Comparison of ENCODE assay signal across 1 cellular context in the genomic region with DNA sequence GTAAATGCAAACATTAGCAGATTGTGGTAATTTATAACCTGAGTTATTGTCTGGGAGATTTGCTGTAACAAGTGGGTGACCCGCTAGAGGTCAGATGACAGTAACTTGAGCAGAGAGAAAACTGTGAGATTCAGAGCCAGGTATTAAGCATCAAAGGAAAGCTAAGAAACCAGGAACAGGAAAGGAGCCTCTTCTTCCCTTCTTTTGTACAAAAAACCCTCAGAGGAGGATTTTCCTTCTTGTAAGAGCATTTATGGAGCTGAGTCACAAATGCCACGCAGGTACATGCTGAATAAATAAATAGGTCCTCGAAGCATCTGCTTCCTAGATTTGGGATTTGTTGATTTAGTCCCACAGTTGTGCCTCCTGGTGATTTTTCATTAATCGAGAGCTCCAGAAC.
TF ChIP-seq lines count a peak whose summit lies in the region.

No MANE protein-coding gene starts in this region.

TF ChIP-seq in GM23338, 12 proteins besides CTCF, POLR2A, EP300 and RAD21 (continued from another document):
- TF ChIP-seq, protein P1, sequence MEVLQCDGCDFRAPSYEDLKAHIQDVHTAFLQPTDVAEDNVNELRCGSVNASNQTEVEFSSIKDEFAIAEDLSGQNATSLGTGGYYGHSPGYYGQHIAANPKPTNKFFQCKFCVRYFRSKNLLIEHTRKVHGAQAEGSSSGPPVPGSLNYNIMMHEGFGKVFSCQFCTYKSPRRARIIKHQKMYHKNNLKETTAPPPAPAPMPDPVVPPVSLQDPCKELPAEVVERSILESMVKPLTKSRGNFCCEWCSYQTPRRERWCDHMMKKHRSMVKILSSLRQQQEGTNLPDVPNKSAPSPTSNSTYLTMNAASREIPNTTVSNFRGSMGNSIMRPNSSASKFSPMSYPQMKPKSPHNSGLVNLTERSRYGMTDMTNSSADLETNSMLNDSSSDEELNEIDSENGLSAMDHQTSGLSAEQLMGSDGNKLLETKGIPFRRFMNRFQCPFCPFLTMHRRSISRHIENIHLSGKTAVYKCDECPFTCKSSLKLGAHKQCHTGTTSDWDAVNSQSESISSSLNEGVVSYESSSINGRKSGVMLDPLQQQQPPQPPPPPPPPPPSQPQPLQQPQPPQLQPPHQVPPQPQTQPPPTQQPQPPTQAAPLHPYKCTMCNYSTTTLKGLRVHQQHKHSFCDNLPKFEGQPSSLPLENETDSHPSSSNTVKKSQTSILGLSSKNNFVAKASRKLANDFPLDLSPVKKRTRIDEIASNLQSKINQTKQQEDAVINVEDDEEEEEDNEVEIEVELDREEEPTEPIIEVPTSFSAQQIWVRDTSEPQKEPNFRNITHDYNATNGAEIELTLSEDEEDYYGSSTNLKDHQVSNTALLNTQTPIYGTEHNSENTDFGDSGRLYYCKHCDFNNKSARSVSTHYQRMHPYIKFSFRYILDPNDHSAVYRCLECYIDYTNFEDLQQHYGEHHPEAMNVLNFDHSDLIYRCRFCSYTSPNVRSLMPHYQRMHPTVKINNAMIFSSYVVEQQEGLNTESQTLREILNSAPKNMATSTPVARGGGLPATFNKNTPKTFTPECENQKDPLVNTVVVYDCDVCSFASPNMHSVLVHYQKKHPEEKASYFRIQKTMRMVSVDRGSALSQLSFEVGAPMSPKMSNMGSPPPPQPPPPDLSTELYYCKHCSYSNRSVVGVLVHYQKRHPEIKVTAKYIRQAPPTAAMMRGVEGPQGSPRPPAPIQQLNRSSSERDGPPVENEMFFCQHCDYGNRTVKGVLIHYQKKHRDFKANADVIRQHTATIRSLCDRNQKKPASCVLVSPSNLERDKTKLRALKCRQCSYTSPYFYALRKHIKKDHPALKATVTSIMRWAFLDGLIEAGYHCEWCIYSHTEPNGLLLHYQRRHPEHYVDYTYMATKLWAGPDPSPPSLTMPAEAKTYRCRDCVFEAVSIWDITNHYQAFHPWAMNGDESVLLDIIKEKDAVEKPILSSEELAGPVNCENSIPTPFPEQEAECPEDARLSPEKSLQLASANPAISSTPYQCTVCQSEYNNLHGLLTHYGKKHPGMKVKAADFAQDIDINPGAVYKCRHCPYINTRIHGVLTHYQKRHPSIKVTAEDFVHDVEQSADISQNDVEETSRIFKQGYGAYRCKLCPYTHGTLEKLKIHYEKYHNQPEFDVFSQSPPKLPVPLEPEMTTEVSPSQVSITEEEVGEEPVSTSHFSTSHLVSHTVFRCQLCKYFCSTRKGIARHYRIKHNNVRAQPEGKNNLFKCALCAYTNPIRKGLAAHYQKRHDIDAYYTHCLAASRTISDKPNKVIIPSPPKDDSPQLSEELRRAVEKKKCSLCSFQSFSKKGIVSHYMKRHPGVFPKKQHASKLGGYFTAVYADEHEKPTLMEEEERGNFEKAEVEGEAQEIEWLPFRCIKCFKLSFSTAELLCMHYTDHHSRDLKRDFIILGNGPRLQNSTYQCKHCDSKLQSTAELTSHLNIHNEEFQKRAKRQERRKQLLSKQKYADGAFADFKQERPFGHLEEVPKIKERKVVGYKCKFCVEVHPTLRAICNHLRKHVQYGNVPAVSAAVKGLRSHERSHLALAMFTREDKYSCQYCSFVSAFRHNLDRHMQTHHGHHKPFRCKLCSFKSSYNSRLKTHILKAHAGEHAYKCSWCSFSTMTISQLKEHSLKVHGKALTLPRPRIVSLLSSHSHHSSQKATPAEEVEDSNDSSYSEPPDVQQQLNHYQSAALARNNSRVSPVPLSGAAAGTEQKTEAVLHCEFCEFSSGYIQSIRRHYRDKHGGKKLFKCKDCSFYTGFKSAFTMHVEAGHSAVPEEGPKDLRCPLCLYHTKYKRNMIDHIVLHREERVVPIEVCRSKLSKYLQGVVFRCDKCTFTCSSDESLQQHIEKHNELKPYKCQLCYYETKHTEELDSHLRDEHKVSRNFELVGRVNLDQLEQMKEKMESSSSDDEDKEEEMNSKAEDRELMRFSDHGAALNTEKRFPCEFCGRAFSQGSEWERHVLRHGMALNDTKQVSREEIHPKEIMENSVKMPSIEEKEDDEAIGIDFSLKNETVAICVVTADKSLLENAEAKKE (CRISPR knock-in tag; IDR thresholded peaks at IDR 0.05) = no peak
- no peak for TF ChIP-seq JUNB (IDR thresholded peaks at IDR 0.05; ENCODE audit: unreplicated experiment)
- no peak for TF ChIP-seq ZNF331 (CRISPR knock-in tag; IDR thresholded peaks at IDR 0.05; ENCODE audit: low read depth)
- TF ChIP-seq EZH2phosphoT487 (IDR thresholded peaks at IDR 0.05; ENCODE audit: unreplicated experiment) = no peak
- no peak for TF ChIP-seq NANOG (IDR thresholded peaks at IDR 0.05; ENCODE audit: borderline replicate concordance)
- TF ChIP-seq, protein P2, sequence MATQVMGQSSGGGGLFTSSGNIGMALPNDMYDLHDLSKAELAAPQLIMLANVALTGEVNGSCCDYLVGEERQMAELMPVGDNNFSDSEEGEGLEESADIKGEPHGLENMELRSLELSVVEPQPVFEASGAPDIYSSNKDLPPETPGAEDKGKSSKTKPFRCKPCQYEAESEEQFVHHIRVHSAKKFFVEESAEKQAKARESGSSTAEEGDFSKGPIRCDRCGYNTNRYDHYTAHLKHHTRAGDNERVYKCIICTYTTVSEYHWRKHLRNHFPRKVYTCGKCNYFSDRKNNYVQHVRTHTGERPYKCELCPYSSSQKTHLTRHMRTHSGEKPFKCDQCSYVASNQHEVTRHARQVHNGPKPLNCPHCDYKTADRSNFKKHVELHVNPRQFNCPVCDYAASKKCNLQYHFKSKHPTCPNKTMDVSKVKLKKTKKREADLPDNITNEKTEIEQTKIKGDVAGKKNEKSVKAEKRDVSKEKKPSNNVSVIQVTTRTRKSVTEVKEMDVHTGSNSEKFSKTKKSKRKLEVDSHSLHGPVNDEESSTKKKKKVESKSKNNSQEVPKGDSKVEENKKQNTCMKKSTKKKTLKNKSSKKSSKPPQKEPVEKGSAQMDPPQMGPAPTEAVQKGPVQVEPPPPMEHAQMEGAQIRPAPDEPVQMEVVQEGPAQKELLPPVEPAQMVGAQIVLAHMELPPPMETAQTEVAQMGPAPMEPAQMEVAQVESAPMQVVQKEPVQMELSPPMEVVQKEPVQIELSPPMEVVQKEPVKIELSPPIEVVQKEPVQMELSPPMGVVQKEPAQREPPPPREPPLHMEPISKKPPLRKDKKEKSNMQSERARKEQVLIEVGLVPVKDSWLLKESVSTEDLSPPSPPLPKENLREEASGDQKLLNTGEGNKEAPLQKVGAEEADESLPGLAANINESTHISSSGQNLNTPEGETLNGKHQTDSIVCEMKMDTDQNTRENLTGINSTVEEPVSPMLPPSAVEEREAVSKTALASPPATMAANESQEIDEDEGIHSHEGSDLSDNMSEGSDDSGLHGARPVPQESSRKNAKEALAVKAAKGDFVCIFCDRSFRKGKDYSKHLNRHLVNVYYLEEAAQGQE (IDR thresholded peaks at IDR 0.05; ENCODE audit: unreplicated experiment) = no peak
- TF ChIP-seq EZH2 (IDR thresholded peaks at IDR 0.05; ENCODE audit: low read depth, unreplicated experiment) = no peak
- TF ChIP-seq ZNF114 (CRISPR knock-in tag; IDR thresholded peaks at IDR 0.05) = no peak
